In genomic region chr4:101337688-101338087, GRCh38 we compare ENCODE assay signal across 13 cellular contexts. TPM values are rescaled to one million over a fixed set of nuclear protein-coding genes. Genes with fewer than 3 reads are reported as not detected.
DNase-seq lines count a peak whose midpoint lies in the region; ATAC-seq, FAIRE-seq and TF ChIP-seq lines count a peak whose summit lies in the region.
"Had no signal": no experiment of that assay in that cellular context is flagged by ENCODE, and none has a peak within 500 bp of the region (broad histone marks: within the 10 kb centered on the region; RNA-seq: fewer than 3 reads in every experiment).

No MANE protein-coding gene starts in this region.

- no peaks in the 10 kb centered on the region for H3K9me3 Mint-ChIP-seq in activated CD8-positive, alpha-beta memory T cell treated with anti-CD3 and anti-CD28 coated beads, Interleukin-2, amount 10 ng/mL, durations not matched to agents 7 days and 5 days (ENCODE audit: low read depth)
- H3K9me3 Mint-ChIP-seq: neural crest cell; T-helper 1 cell treated with Interleukin-12 subunit alpha and Interleukin-12 subunit beta and Interleukin-4 antibody, amounts not matched to agents 30 μg/mL and 1 μg/mL, for 36 hours had no signal

- no peak overlapping the region for H3K4me3 Mint-ChIP-seq in activated CD8-positive, alpha-beta memory T cell treated with anti-CD3 and anti-CD28 coated beads, Interleukin-2, amount 10 ng/mL, durations not matched to agents 7 days and 5 days
- H3K4me3 Mint-ChIP-seq: neural crest cell; T-helper 1 cell treated with Interleukin-12 subunit alpha and Interleukin-12 subunit beta and Interleukin-4 antibody, amounts not matched to agents 30 μg/mL and 1 μg/mL, for 36 hours had no signal

- peaks cover 46% of the 10 kb centered on the region for H3K4me1 Mint-ChIP-seq in activated CD8-positive, alpha-beta memory T cell treated with anti-CD3 and anti-CD28 coated beads, Interleukin-2, amount 10 ng/mL, durations not matched to agents 7 days and 5 days
- H3K4me1 Mint-ChIP-seq: neural crest cell had no signal

- no peaks in the 10 kb centered on the region for H3K36me3 ChIP-seq in adipocyte (ENCODE audit: control insufficient read depth, insufficient read depth, low read length, severe bottlenecking)
- H3K36me3 ChIP-seq: BE2C, stomach had no signal

- no peak overlapping the region for H3K9ac ChIP-seq in adipocyte (ENCODE audit: low read length)

- ATAC-seq in A549 (peak; percentile 80 to 83), HG03521 (IDR thresholded peaks at IDR 0.05; ENCODE audit: unreplicated experiment) (no peak)
- ATAC-seq in activated CD8-positive, alpha-beta memory T cell treated with anti-CD3 and anti-CD28 coated beads, Interleukin-2, amount 10 ng/mL, durations not matched to agents 7 days and 5 days = no peak

- no peak for DNase-seq in A549 (ENCODE audit: low read depth in 1 of 2, low spot score in 1 of 2)
- peak; percentile 63 for DNase-seq in HCEC 1CT
- DNase-seq in adipocyte (ENCODE audit: low read depth) = peak; percentile 33
- DNase-seq in iris pigment epithelial cell (ENCODE audit: low read depth) = peak; percentile 80
- DNase-seq in GM12891 (ENCODE audit: insufficient read length, low spot score) = no peak
- DNase-seq in activated CD8-positive, alpha-beta memory T cell treated with anti-CD3 and anti-CD28 coated beads, Interleukin-2, amount 10 ng/mL, durations not matched to agents 7 days and 5 days = no peak
- no peak for DNase-seq in NCI-H187 treated with DMSO at 0.1 percent for 48 hours (lab: John Stamatoyannopoulos, UW)
- DNase-seq: BE2C, NCI-H1092 treated with DMSO at 0.1 percent for 48 hours, stomach had no signal

- POLR2A ChIA-PET in A549 (lab: Yijun Ruan, JAX) = interaction anchor here (1.0 to 1.7 kb wide), 2 partner anchors 10 to 11 kb away, joined by 3 to 7 read pairs; partner anchors contain the start of gene PPP3CA

- no peak overlapping the region for H3K4me3 ChIP-seq in A549
- no peak overlapping the region for H3K4me3 ChIP-seq in adipocyte (ENCODE audit: low read length)
- H3K4me3 ChIP-seq: stomach had no signal

- no peak for TF ChIP-seq RAD21 in A549 (conservative IDR thresholded peaks at IDR 0.05 in 1 of 2, IDR thresholded peaks at IDR 0.05 in 1 of 2)

- no peak overlapping the region for H3K27ac ChIP-seq in A549
- H3K27ac ChIP-seq: stomach had no signal

- TF ChIP-seq EP300 in A549 (IDR thresholded peaks at IDR 0.05) = no peak

- no peak for TF ChIP-seq POLR2A in A549 (IDR thresholded peaks at IDR 0.05; ENCODE audit: low read length)
- TF ChIP-seq POLR2A in GM12891 (IDR thresholded peaks at IDR 0.05; ENCODE audit: low read depth, low read length) = no peak

- WGBS in A549 (ENCODE audit: missing lambda C conversion rate) = 65% methylated on average over 4 of the region's 4 CpGs

- no peak overlapping the region for H3K27ac Mint-ChIP-seq in activated CD8-positive, alpha-beta memory T cell treated with anti-CD3 and anti-CD28 coated beads, Interleukin-2, amount 10 ng/mL, durations not matched to agents 7 days and 5 days
- H3K27ac Mint-ChIP-seq: T-helper 1 cell treated with Interleukin-12 subunit alpha and Interleukin-12 subunit beta and Interleukin-4 antibody, amounts not matched to agents 30 μg/mL and 1 μg/mL, for 36 hours had no signal

- H3K27me3 ChIP-seq in adipocyte (replicated peaks; ENCODE audit: control insufficient read depth, insufficient read depth, low read length) = no peaks in the 10 kb centered on the region
- H3K27me3 ChIP-seq: BE2C, stomach had no signal

- H3K4me1 ChIP-seq in A549 = peaks cover 38% of the 10 kb centered on the region
- peaks cover 11% of the 10 kb centered on the region for H3K4me1 ChIP-seq in adipocyte (ENCODE audit: control insufficient read depth, insufficient read depth, low read length)

- CTCF ChIA-PET in A549 (lab: Yijun Ruan, JAX) = no interaction called here
- CTCF ChIA-PET in activated CD8-positive, alpha-beta memory T cell treated with anti-CD3 and anti-CD28 coated beads, Interleukin-2, amount 10 ng/mL, durations not matched to agents 7 days and 5 days (lab: Charles Lee) = interaction anchor here (2.1 kb wide), 1 partner anchor 10 kb away, joined by 6 read pairs; the partner anchor contains the start of gene PPP3CA

- no peaks in the 10 kb centered on the region for H3K9me3 ChIP-seq in A549
- H3K9me3 ChIP-seq in adipocyte (ENCODE audit: control insufficient read depth, low read length) = no peaks in the 10 kb centered on the region
- H3K9me3 ChIP-seq: BE2C, stomach had no signal

- H3K27me3 Mint-ChIP-seq in activated CD8-positive, alpha-beta memory T cell treated with anti-CD3 and anti-CD28 coated beads, Interleukin-2, amount 10 ng/mL, durations not matched to agents 7 days and 5 days = no peaks in the 10 kb centered on the region

- peaks cover 19% of the 10 kb centered on the region for H3K36me3 Mint-ChIP-seq in activated CD8-positive, alpha-beta memory T cell treated with anti-CD3 and anti-CD28 coated beads, Interleukin-2, amount 10 ng/mL, durations not matched to agents 7 days and 5 days

- FAIRE-seq in A549 (lab: Jason Lieb, UNC) (no peak), GM12891 (lab: Jason Lieb, UNC) (no peak)

- H3K4me2 ChIP-seq in A549 = 0 out of 3 replicates have a peak overlapping the region, but pooled peaks have one; percentile 1

- no peak for TF ChIP-seq CTCF in A549 (IDR thresholded peaks at IDR 0.05)

TF ChIP-seq in A549, 52 proteins besides CTCF, POLR2A, EP300 and RAD21:
- TF ChIP-seq ZFP36 (IDR thresholded peaks at IDR 0.05; ENCODE audit: borderline replicate concordance, partially characterized antibody) (no peak), NPAS2 (CRISPR knock-in tag; IDR thresholded peaks at IDR 0.05; ENCODE audit: borderline replicate concordance) (no peak), HEYL (CRISPR knock-in tag; IDR thresholded peaks at IDR 0.05) (no peak), FOSL2 (IDR thresholded peaks at IDR 0.05) (no peak), FOSL2 (CRISPR knock-in tag; IDR thresholded peaks at IDR 0.05) (0 out of 2 replicates have a peak, but pooled peaks have one; percentile 17)
- TF ChIP-seq, protein P1, sequence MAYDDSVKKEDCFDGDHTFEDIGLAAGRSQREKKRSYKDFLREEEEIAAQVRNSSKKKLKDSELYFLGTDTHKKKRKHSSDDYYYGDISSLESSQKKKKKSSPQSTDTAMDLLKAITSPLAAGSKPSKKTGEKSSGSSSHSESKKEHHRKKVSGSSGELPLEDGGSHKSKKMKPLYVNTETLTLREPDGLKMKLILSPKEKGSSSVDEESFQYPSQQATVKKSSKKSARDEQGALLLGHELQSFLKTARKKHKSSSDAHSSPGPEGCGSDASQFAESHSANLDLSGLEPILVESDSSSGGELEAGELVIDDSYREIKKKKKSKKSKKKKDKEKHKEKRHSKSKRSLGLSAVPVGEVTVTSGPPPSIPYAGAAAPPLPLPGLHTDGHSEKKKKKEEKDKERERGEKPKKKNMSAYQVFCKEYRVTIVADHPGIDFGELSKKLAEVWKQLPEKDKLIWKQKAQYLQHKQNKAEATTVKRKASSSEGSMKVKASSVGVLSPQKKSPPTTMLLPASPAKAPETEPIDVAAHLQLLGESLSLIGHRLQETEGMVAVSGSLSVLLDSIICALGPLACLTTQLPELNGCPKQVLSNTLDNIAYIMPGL (CRISPR knock-in tag; IDR thresholded peaks at IDR 0.05; ENCODE audit: borderline replicate concordance) = no peak

TF ChIP-seq in GM12891, 5 proteins besides CTCF, POLR2A, EP300 and RAD21:
- TF ChIP-seq TAF1 (IDR thresholded peaks at IDR 0.05; ENCODE audit: low read depth, low read length) (no peak), POLR2AphosphoS5 (IDR thresholded peaks at IDR 0.05; ENCODE audit: low read depth, low read length) (no peak), POU2F2 (IDR thresholded peaks at IDR 0.05; ENCODE audit: low read depth, low read length) (no peak), PAX5 (IDR thresholded peaks at IDR 0.05; ENCODE audit: insufficient read depth, low read length, severe bottlenecking) (no peak)

RNA-seq across cellular contexts. Expression of gene PPP3CA, which starts 9.6 kb away (rescaled TPM):
- polyA plus RNA-seq in A549 (2011; rRNA removed) (33.7 and 42.4 TPM in 2 replicates), A549 (2017; fragmentation: RNase III; extraction: RNeasy Plus Mini Kit Qiagen cat#74134 plus additional on column Dnase treatment) (19.5 to 25.8 TPM (median 21.4 TPM) in 3 replicates)
- 7.4 and 9.1 TPM in 2 replicates for polyA plus RNA-seq in A549 (2012; cell fraction: cytosol; rRNA removed)
- polyA plus RNA-seq in A549 (2012; cell fraction: nucleus; rRNA removed) = 5.6 and 7.0 TPM in 2 replicates
- 36.3 and 46.9 TPM in 2 replicates for polyA minus RNA-seq in A549 (2011; rRNA and poly(A)+ RNA removed)
- 3.6 TPM for polyA plus RNA-seq in GM12891 (2012; ENCODE audit: low read depth, missing spikeins)
- 10 to 100 TPM; 30.4 to 50.9 TPM for total RNA-seq in activated CD8-positive, alpha-beta memory T cell treated with anti-CD3 and anti-CD28 coated beads, Interleukin-2, amount 10 ng/mL, durations not matched to agents 7 days and 5 days

Comparison
In these comparisons a context has a peak if more than half of its experiments do, and no peak if none do; other contexts are left out.
1. ATAC-seq: peak in A549 (2 of 2); none in HG03521 (single experiment) and activated CD8-positive, alpha-beta memory T cell treated with anti-CD3 and anti-CD28 coated beads, Interleukin-2, amount 10 ng/mL, durations not matched to agents 7 days and 5 days (single experiment).
2. DNase-seq: peak in HCEC 1CT (single experiment), adipocyte (single experiment) and iris pigment epithelial cell (single experiment); none in A549 (0 of 2), GM12891 (single experiment), activated CD8-positive, alpha-beta memory T cell treated with anti-CD3 and anti-CD28 coated beads, Interleukin-2, amount 10 ng/mL, durations not matched to agents 7 days and 5 days (single experiment) and NCI-H187 treated with DMSO at 0.1 percent for 48 hours (single experiment).